ENCODE assay signal across 11 cellular contexts in genomic region chr12:116592731-116593130, GRCh38. TPM values are rescaled to one million over a fixed set of nuclear protein-coding genes. Genes with fewer than 3 reads are reported as not detected.
A peak's percentile ranks its signal among the peaks of the same experiment; 100 is the strongest.
DNase-seq lines count a peak whose midpoint lies in the region; ATAC-seq and TF ChIP-seq lines count a peak whose summit lies in the region.
"Had no signal": no experiment of that assay in that cellular context is flagged by ENCODE, and none has a peak within 500 bp of the region (broad histone marks: within the 10 kb centered on the region; RNA-seq: fewer than 3 reads in every experiment).

No MANE protein-coding gene starts in this region.

- peak overlapping the region; percentile 65 for H3K9ac ChIP-seq in mesenchymal stem cell (ENCODE audit: low read length)

- H2AK5ac ChIP-seq in mesenchymal stem cell (ENCODE audit: low read length, severe bottlenecking) = no peak overlapping the region

- peaks cover 1% of the 10 kb centered on the region for H3K4me1 ChIP-seq in mesenchymal stem cell (ENCODE audit: control insufficient read depth, insufficient read depth, low read depth, low read length)
- peaks cover 18 to 29% (median 26%) of the 10 kb centered on the region in 4 donors for H3K4me1 ChIP-seq in upper lobe of left lung

- no peak overlapping the region for H3K4me3 Mint-ChIP-seq in activated naive CD4-positive, alpha-beta T cell treated with anti-CD3 and anti-CD28 coated beads, Interleukin-2, amount 10 ng/mL, durations not matched to agents 7 days and 5 days
- H3K4me3 Mint-ChIP-seq in activated naive CD8-positive, alpha-beta T cell treated with anti-CD3 and anti-CD28 coated beads, Interleukin-2, amount 10 ng/mL, durations not matched to agents 7 days and 5 days = no peak overlapping the region
- H3K4me3 Mint-ChIP-seq: activated naive CD4-positive, alpha-beta T cell treated with anti-CD3 and anti-CD28 coated beads for 36 hours had no signal

- 97% methylated on average over 8 of the region's 8 CpGs for WGBS in mesenchymal stem cell
- 54 to 77% methylated on average over 8 of the region's 8 CpGs for WGBS in upper lobe of left lung, 2 donors

- H2AFZ ChIP-seq in mesenchymal stem cell (ENCODE audit: low read depth, low read length) = no peak overlapping the region

- H3K27me3 Mint-ChIP-seq in activated naive CD4-positive, alpha-beta T cell treated with anti-CD3 and anti-CD28 coated beads, Interleukin-2, amount 10 ng/mL, durations not matched to agents 7 days and 5 days = peaks cover 20% of the 10 kb centered on the region
- no peaks in the 10 kb centered on the region for H3K27me3 Mint-ChIP-seq in activated naive CD8-positive, alpha-beta T cell treated with anti-CD3 and anti-CD28 coated beads, Interleukin-2, amount 10 ng/mL, durations not matched to agents 7 days and 5 days

- H3K27ac ChIP-seq in mesenchymal stem cell (ENCODE audit: low read length, poor library complexity, severe bottlenecking) = no peak overlapping the region
- peak overlapping the region; percentile 51 to 71 (median 59) for H3K27ac ChIP-seq in upper lobe of left lung

- CTCF ChIA-PET in activated naive CD4-positive, alpha-beta T cell treated with anti-CD3 and anti-CD28 coated beads, Interleukin-2, amount 10 ng/mL, durations not matched to agents 7 days and 5 days (lab: Charles Lee) = no interaction called here

- H3K27me3 ChIP-seq in mesenchymal stem cell (ENCODE audit: control insufficient read depth in 1 of 2, insufficient read depth in 1 of 2, low read length in 2 of 2) = no peaks in the 10 kb centered on the region
- no peaks in the 10 kb centered on the region for H3K27me3 ChIP-seq in upper lobe of left lung

- no peaks in the 10 kb centered on the region for H3K36me3 ChIP-seq in mesenchymal stem cell (ENCODE audit: control insufficient read depth in 1 of 2, insufficient read depth in 2 of 2, low read depth in 1 of 2, low read length in 2 of 2)
- H3K36me3 ChIP-seq in upper lobe of left lung = no peaks in the 10 kb centered on the region

- H3K27ac Mint-ChIP-seq in activated naive CD4-positive, alpha-beta T cell treated with anti-CD3 and anti-CD28 coated beads, Interleukin-2, amount 10 ng/mL, durations not matched to agents 7 days and 5 days = peak overlapping the region; percentile 16
- H3K27ac Mint-ChIP-seq in activated naive CD4-positive, alpha-beta T cell treated with anti-CD3 and anti-CD28 coated beads, Interleukin-2, amount 50 U/mL, for 72 hours = no peak overlapping the region
- H3K27ac Mint-ChIP-seq in activated naive CD8-positive, alpha-beta T cell treated with anti-CD3 and anti-CD28 coated beads, Interleukin-2, amount 10 ng/mL, durations not matched to agents 7 days and 5 days = peak overlapping the region; percentile 32
- H3K27ac Mint-ChIP-seq: activated naive CD4-positive, alpha-beta T cell treated with anti-CD3 and anti-CD28 coated beads for 36 hours had no signal

- no peak overlapping the region for H2BK12ac ChIP-seq in mesenchymal stem cell (ENCODE audit: low read length in 2 of 2)

- no peak for TF ChIP-seq CTCF in upper lobe of left lung (IDR thresholded peaks at IDR 0.05)

- no peak overlapping the region for H2BK5ac ChIP-seq in mesenchymal stem cell (ENCODE audit: low read depth, low read length, poor library complexity, severe bottlenecking)

- H4K8ac ChIP-seq in mesenchymal stem cell (ENCODE audit: low read length) = no peak overlapping the region

- H3K18ac ChIP-seq in mesenchymal stem cell (ENCODE audit: low read depth in 1 of 2, low read length in 2 of 2) = no peak overlapping the region

- no peaks in the 10 kb centered on the region for H3K79me1 ChIP-seq in mesenchymal stem cell (replicated peaks; ENCODE audit: low read length, poor library complexity, severe bottlenecking)

- H3K14ac ChIP-seq in mesenchymal stem cell (ENCODE audit: low read length in 2 of 2) = no peak overlapping the region

- no peaks in the 10 kb centered on the region for H3K9me3 ChIP-seq in mesenchymal stem cell (ENCODE audit: control insufficient read depth, low read length)
- no peaks in the 10 kb centered on the region for H3K9me3 ChIP-seq in upper lobe of left lung

- H3K36me3 Mint-ChIP-seq in activated naive CD4-positive, alpha-beta T cell treated with anti-CD3 and anti-CD28 coated beads, Interleukin-2, amount 10 ng/mL, durations not matched to agents 7 days and 5 days = peaks cover 15% of the 10 kb centered on the region
- no peaks in the 10 kb centered on the region for H3K36me3 Mint-ChIP-seq in activated naive CD4-positive, alpha-beta T cell treated with anti-CD3 and anti-CD28 coated beads, Interleukin-2, amount 50 U/mL, for 72 hours
- peaks cover 7% of the 10 kb centered on the region for H3K36me3 Mint-ChIP-seq in activated naive CD8-positive, alpha-beta T cell treated with anti-CD3 and anti-CD28 coated beads, Interleukin-2, amount 10 ng/mL, durations not matched to agents 7 days and 5 days

- H2BK120ac ChIP-seq in mesenchymal stem cell (ENCODE audit: low read depth, low read length) = no peak overlapping the region

- TF ChIP-seq EP300 in upper lobe of left lung (IDR thresholded peaks at IDR 0.05) = no peak

- H4K91ac ChIP-seq in mesenchymal stem cell (ENCODE audit: low read length) = no peak overlapping the region

- H3K9me3 Mint-ChIP-seq in activated naive CD4-positive, alpha-beta T cell treated with anti-CD3 and anti-CD28 coated beads, Interleukin-2, amount 10 ng/mL, durations not matched to agents 7 days and 5 days = peaks cover 4% of the 10 kb centered on the region
- H3K9me3 Mint-ChIP-seq in activated naive CD4-positive, alpha-beta T cell treated with anti-CD3 and anti-CD28 coated beads, Interleukin-2, amount 50 U/mL, for 72 hours = peaks cover 0 to 6% of the 10 kb centered on the region in 2 donors
- peaks cover 5% of the 10 kb centered on the region for H3K9me3 Mint-ChIP-seq in activated naive CD8-positive, alpha-beta T cell treated with anti-CD3 and anti-CD28 coated beads, Interleukin-2, amount 10 ng/mL, durations not matched to agents 7 days and 5 days
- H3K9me3 Mint-ChIP-seq: activated naive CD4-positive, alpha-beta T cell treated with anti-CD3 and anti-CD28 coated beads for 36 hours had no signal

- POLR2A ChIA-PET in activated naive CD8-positive, alpha-beta T cell treated with anti-CD3 and anti-CD28 coated beads, Interleukin-2, amount 10 ng/mL, durations not matched to agents 7 days and 5 days (lab: Charles Lee) = interaction anchor here (2.7 kb wide), 1 partner anchor 33 kb away, joined by 13 read pairs; the partner anchor contains the start of gene MAP1LC3B2

- no peak for DNase-seq in activated naive CD4-positive, alpha-beta T cell treated with anti-CD3 and anti-CD28 coated beads, Interleukin-2, amount 10 ng/mL, durations not matched to agents 7 days and 5 days
- DNase-seq in activated naive CD4-positive, alpha-beta T cell treated with anti-CD3 and anti-CD28 coated beads, Interleukin-2, amount 50 U/mL, for 72 hours (ENCODE audit: low spot score in 2 of 2) = no peak
- DNase-seq in activated naive CD8-positive, alpha-beta T cell treated with anti-CD3 and anti-CD28 coated beads, Interleukin-2, amount 10 ng/mL, durations not matched to agents 7 days and 5 days = no peak
- DNase-seq in mesenchymal stem cell (no peak), upper lobe of left lung (peak in 1 of 2 donors; percentile 46), NCI-H146 treated with DMSO at 0.1 percent for 48 hours (lab: John Stamatoyannopoulos, UW; ENCODE audit: unreplicated experiment) (no peak)
- DNase-seq: activated CD4-positive, alpha-beta T cell treated with anti-CD3 and anti-CD28 coated beads for 1 hour; activated naive CD4-positive, alpha-beta T cell treated with anti-CD3 and anti-CD28 coated beads for 36 hours; NCI-H1092 treated with DMSO at 0.1 percent for 48 hours had no signal

- peak overlapping the region in 1 of 2 experiments; percentile 33 for H3K4me3 ChIP-seq in mesenchymal stem cell (ENCODE audit: insufficient read depth in 1 of 2, low read depth in 1 of 2, low read length in 2 of 2)
- no peak overlapping the region for H3K4me3 ChIP-seq in upper lobe of left lung

- H2BK15ac ChIP-seq in mesenchymal stem cell (ENCODE audit: low read depth, poor library complexity, severe bottlenecking) = no peak overlapping the region

- H3K4me2 ChIP-seq in mesenchymal stem cell (ENCODE audit: low read length, poor library complexity, severe bottlenecking) = no peak overlapping the region

- ATAC-seq in activated naive CD4-positive, alpha-beta T cell treated with anti-CD3 and anti-CD28 coated beads, Interleukin-2, amount 50 U/mL, for 72 hours = no peak
- no peak for ATAC-seq in activated naive CD8-positive, alpha-beta T cell treated with anti-CD3 and anti-CD28 coated beads, Interleukin-2, amount 10 ng/mL, durations not matched to agents 7 days and 5 days (ENCODE audit: low read depth)
- peak in 1 of 2 donors; percentile 65 for ATAC-seq in upper lobe of left lung (ENCODE audit: low FRiP score in 2 of 2)
- no peak for ATAC-seq in GM21360 (IDR thresholded peaks at IDR 0.05; ENCODE audit: unreplicated experiment)
- no peak for ATAC-seq in GM21825 (IDR thresholded peaks at IDR 0.05; ENCODE audit: unreplicated experiment)

- no peak for TF ChIP-seq POLR2A in upper lobe of left lung (IDR thresholded peaks at IDR 0.05)

- H3K4me1 Mint-ChIP-seq in activated naive CD4-positive, alpha-beta T cell treated with anti-CD3 and anti-CD28 coated beads, Interleukin-2, amount 10 ng/mL, durations not matched to agents 7 days and 5 days = peaks cover 43% of the 10 kb centered on the region
- peaks cover 28% of the 10 kb centered on the region for H3K4me1 Mint-ChIP-seq in activated naive CD8-positive, alpha-beta T cell treated with anti-CD3 and anti-CD28 coated beads, Interleukin-2, amount 10 ng/mL, durations not matched to agents 7 days and 5 days

- H3K4ac ChIP-seq in mesenchymal stem cell (ENCODE audit: low read depth in 1 of 2, low read length in 2 of 2) = no peak overlapping the region

- H3K23ac ChIP-seq in mesenchymal stem cell (ENCODE audit: low read length in 2 of 2) = no peak overlapping the region

RNA-seq across cellular contexts. Expression of gene MAP1LC3B2, which starts 33.5 kb away (rescaled TPM):
- under 1 TPM in 1 of 2 donors, not detected in 1; 0.66 TPM for total RNA-seq in activated naive CD4-positive, alpha-beta T cell treated with anti-CD3 and anti-CD28 coated beads, Interleukin-2, amount 50 U/mL, for 72 hours
- under 1 TPM; 0.85 to 0.89 TPM for total RNA-seq in activated naive CD8-positive, alpha-beta T cell treated with anti-CD3 and anti-CD28 coated beads, Interleukin-2, amount 10 ng/mL, durations not matched to agents 7 days and 5 days
- polyA plus RNA-seq in mesenchymal stem cell (2013, experiment 1 of 2) = 0.32 TPM
- 0.60 TPM for polyA plus RNA-seq in mesenchymal stem cell (2013, experiment 2 of 2)
- 1 to 10 TPM in 4 of 6 donors, not detected in 2; 1.5 to 5.7 (median 2.5) TPM for total RNA-seq in upper lobe of left lung

Comparison
In these comparisons a context has a peak if more than half of its experiments do, and no peak if none do; other contexts are left out.
1. H3K27ac Mint-ChIP-seq: peak in activated naive CD4-positive, alpha-beta T cell treated with anti-CD3 and anti-CD28 coated beads, Interleukin-2, amount 10 ng/mL, durations not matched to agents 7 days and 5 days (single experiment) and activated naive CD8-positive, alpha-beta T cell treated with anti-CD3 and anti-CD28 coated beads, Interleukin-2, amount 10 ng/mL, durations not matched to agents 7 days and 5 days (single experiment); none in activated naive CD4-positive, alpha-beta T cell treated with anti-CD3 and anti-CD28 coated beads, Interleukin-2, amount 50 U/mL, for 72 hours (0 of 2).